Comparison of ENCODE assay signal across 5 cellular contexts in genomic region chr17:36190008-36190407, GRCh38. TPM values are rescaled to one million over a fixed set of nuclear protein-coding genes. Genes with fewer than 3 reads are reported as not detected.
"Had no signal": no experiment of that assay in that cellular context is flagged by ENCODE, and none has a peak within 500 bp of the region (broad histone marks: within the 10 kb centered on the region; RNA-seq: fewer than 3 reads in every experiment).

No MANE protein-coding gene starts in this region.

RNA-seq across cellular contexts. Expression of gene CCL3L1, which starts 6.5 kb away (rescaled TPM):
- total RNA-seq: ascending aorta, bronchial epithelial cell, PC-3, SJSA1 had no signal

RNA-seq across cellular contexts. Expression of gene TBC1D3B, which starts 13.6 kb away (rescaled TPM):
- total RNA-seq: ascending aorta, body of pancreas had no signal

RNA-seq across cellular contexts. Expression of gene CCL4L2, which starts 20.9 kb away (rescaled TPM):
- total RNA-seq: ascending aorta, body of pancreas, bronchial epithelial cell, PC-3, SJSA1 had no signal
